ENCODE assay signal across 8 cellular contexts in genomic region chr2:60998628-60999545, GRCh38. TPM values are rescaled to one million over a fixed set of nuclear protein-coding genes. Genes with fewer than 3 reads are reported as not detected.
A peak's percentile ranks its signal among the peaks of the same experiment; 100 is the strongest.
DNase-seq lines count a peak whose midpoint lies in the region; ATAC-seq, FAIRE-seq and TF ChIP-seq lines count a peak whose summit lies in the region.

No MANE protein-coding gene starts in this region.

- in situ Hi-C loops in HepG2 (cut with HindIII; ENCODE audit: extremely low pct_ligation_motif_present, low pct_unique_long_range_greater_than_20kb), result loop anchor here (5.0 kb wide), 2 partner anchors 192 to 292 kb away; no protein-coding TSS in a partner anchor

- CTCF ChIA-PET in HepG2 (lab: Yijun Ruan, JAX; ENCODE audit: low intra/inter-chr PET ratio, low total read pairs), result interaction anchor here (0.7 to 2.6 kb wide), 5 partner anchors 67 to 324 kb away, joined by 3 to 26 read pairs (median 3); partner anchors contain the start of gene SANBR

- POLR2A ChIA-PET in HepG2 (lab: Yijun Ruan, JAX), result no interaction called here

- peak; percentile 18 to 74 (median 72) for TF ChIP-seq CTCF in body of pancreas (IDR thresholded peaks at IDR 0.05)
- TF ChIP-seq CTCF in HepG2 (CRISPR knock-in tag; IDR thresholded peaks at IDR 0.05), result peak; percentile 71

- H3K9me3 ChIP-seq in body of pancreas (no peaks in the 10 kb centered on the region), HepG2 (ENCODE audit: low read length) (no peaks in the 10 kb centered on the region), aorta (ENCODE audit: control insufficient read depth, low read length) (no peaks in the 10 kb centered on the region)

- no peak overlapping the region for H2AFZ ChIP-seq in HepG2 (ENCODE audit: low read length)

- no peaks in the 10 kb centered on the region for H3K36me3 ChIP-seq in body of pancreas (replicated peaks in 1 of 2; ENCODE audit: insufficient read depth in 1 of 2, low read depth in 2 of 2)
- H3K36me3 ChIP-seq in HepG2 (replicated peaks in 1 of 2; ENCODE audit: control insufficient read depth in 1 of 2, insufficient read depth in 2 of 2, low read length in 2 of 2), result peaks cover 6 to 48% of the 10 kb centered on the region in 2 experiments
- H3K36me3 ChIP-seq in aorta (ENCODE audit: control insufficient read depth in 1 of 2, insufficient read depth in 2 of 2, low read length in 1 of 2), result no peaks in the 10 kb centered on the region

- H3K9ac ChIP-seq in HepG2 (ENCODE audit: insufficient read depth, low read depth, low read length), result no peak overlapping the region

- TF ChIP-seq EP300 in HepG2 (IDR thresholded peaks at IDR 0.05; ENCODE audit: low read depth in 2 of 2, low read length in 2 of 2) (no peak), HepG2 (CRISPR knock-in tag; IDR thresholded peaks at IDR 0.05; ENCODE audit: borderline replicate concordance) (no peak)

- intact Hi-C loops in body of pancreas (cut with DNase I) (no loop called here), HepG2 (cut with micrococcal nuclease; ENCODE audit: unreplicated experiment) (loop anchor here (1.0 to 5.0 kb wide), 3 partner anchors 205 to 437 kb away; no protein-coding TSS in a partner anchor), aorta (cut with DNase I) (loop anchor here (2.0 kb wide), 2 partner anchors 290 to 292 kb away; no protein-coding TSS in a partner anchor)

- H3K79me2 ChIP-seq in HepG2 (ENCODE audit: insufficient read depth, low read length), result no peaks in the 10 kb centered on the region

- H3K27ac ChIP-seq in body of pancreas (no peak overlapping the region), HepG2 (ENCODE audit: extremely low read length, insufficient read depth, low read length) (no peak overlapping the region), aorta (ENCODE audit: low read depth in 1 of 2, low read length in 2 of 2) (no peak overlapping the region)

- 72 to 73% methylated on average over 4 of the region's 4 CpGs for WGBS in body of pancreas, 2 donors
- 95% methylated on average over 4 of the region's 4 CpGs for WGBS in HepG2 (ENCODE audit: low lambda C conversion rate)
- 79 to 80% methylated on average over 4 of the region's 4 CpGs for WGBS in aorta, 2 donors

- BruUV-seq in HepG2 (replicated peaks; lab: Mats Ljungman, UMichigan), result no TSS peak

- DNase-seq in ELR (ENCODE audit: low read depth) (peak; percentile 62), NCI-H526 (lab: John Stamatoyannopoulos, UW) (peak; percentile 12 to 63), body of pancreas (no peak), HepG2 (ENCODE audit: low spot score) (peak; percentile 62), aorta (no peak)

- ATAC-seq in HG03159 (IDR thresholded peaks at IDR 0.05; ENCODE audit: unreplicated experiment), result peak; percentile 53
- ATAC-seq in body of pancreas, result peak; percentile 74
- ATAC-seq in HepG2, result peak; percentile 64
- peak; percentile 63 for ATAC-seq in aorta (ENCODE audit: low FRiP score)
- ATAC-seq in GM21737 (IDR thresholded peaks at IDR 0.05; ENCODE audit: unreplicated experiment), result no peak
- no peak for ATAC-seq in HG02610 (IDR thresholded peaks at IDR 0.05; ENCODE audit: unreplicated experiment)

- peak; percentile 56 for TF ChIP-seq RAD21 in HepG2 (CRISPR knock-in tag; IDR thresholded peaks at IDR 0.05)

- H3K4me3 ChIP-seq in body of pancreas, result no peak overlapping the region
- H3K4me3 ChIP-seq in HepG2 (replicated peaks in 1 of 3; ENCODE audit: insufficient read depth in 1 of 3, low read depth in 2 of 3, low read length in 3 of 3), result no peak overlapping the region
- H3K4me3 ChIP-seq in aorta (ENCODE audit: low read length in 2 of 2), result no peak overlapping the region

- H3K4me2 ChIP-seq in HepG2 (ENCODE audit: low read depth, low read length), result no peak overlapping the region

- no peak for TF ChIP-seq POLR2A in body of pancreas (IDR thresholded peaks at IDR 0.05)
- no peak for TF ChIP-seq POLR2A in HepG2 (IDR thresholded peaks at IDR 0.05; ENCODE audit: insufficient read depth in 1 of 2, low read depth in 2 of 2, low read length in 2 of 2)

- peak; percentile 56 for FAIRE-seq in HepG2 (lab: Jason Lieb, UNC)

- H3K27me3 ChIP-seq in body of pancreas (no peaks in the 10 kb centered on the region), HepG2 (ENCODE audit: control insufficient read depth in 1 of 2, insufficient read depth in 2 of 2, low read length in 2 of 2) (no peaks in the 10 kb centered on the region), aorta (ENCODE audit: control insufficient read depth in 1 of 2, insufficient read depth in 2 of 2, low read length in 1 of 2) (no peaks in the 10 kb centered on the region)

- no peaks in the 10 kb centered on the region for H4K20me1 ChIP-seq in HepG2 (ENCODE audit: insufficient read depth, low read length)

- no peaks in the 10 kb centered on the region for H3K4me1 ChIP-seq in body of pancreas
- H3K4me1 ChIP-seq in HepG2 (ENCODE audit: insufficient read depth, low read length), result no peaks in the 10 kb centered on the region
- no peaks in the 10 kb centered on the region for H3K4me1 ChIP-seq in aorta (ENCODE audit: control insufficient read depth in 1 of 2, insufficient read depth in 2 of 2, low read length in 2 of 2)

TF ChIP-seq in HepG2, 621 proteins besides CTCF, POLR2A, EP300 and RAD21:
- 0 out of 2 replicates have a peak, but pooled peaks have one; percentile 19 for TF ChIP-seq SAP130 (CRISPR knock-in tag; IDR thresholded peaks at IDR 0.05; ENCODE audit: low read depth)
- peak; percentile 86 for TF ChIP-seq STAG1 (CRISPR knock-in tag; IDR thresholded peaks at IDR 0.05)
- TF ChIP-seq GATAD1 (CRISPR knock-in tag; IDR thresholded peaks at IDR 0.05), result 0 out of 2 replicates have a peak, but pooled peaks have one; percentile 16
- TF ChIP-seq EED (CRISPR knock-in tag; IDR thresholded peaks at IDR 0.05), result no peak
- peak; percentile 53; the same call in 1 of the 2 replicates for TF ChIP-seq SMC3 (IDR thresholded peaks at IDR 0.05; ENCODE audit: low read length)
- no peak for TF ChIP-seq ZNF549 (CRISPR knock-in tag; IDR thresholded peaks at IDR 0.05)

RNA-seq across cellular contexts. Expression of gene PEX13, which starts 18.6 kb away (rescaled TPM):
- total RNA-seq in body of pancreas, result 10 to 100 TPM; 18.2 to 19.8 TPM
- total RNA-seq in HepG2 (2016; rRNA removed; fragmentation: Illumina TruSeq; extraction: Trizol), result 63.1 and 75.9 TPM in 2 replicates
- total RNA-seq in HepG2 (2016; cell fraction: cytosol; rRNA removed; fragmentation: Illumina TruSeq; extraction: Trizol; ENCODE audit: low read depth), result 29.0 and 31.0 TPM in 2 replicates
- total RNA-seq in HepG2 (2016; cell fraction: insoluble cytoplasmic fraction; rRNA removed; fragmentation: Illumina TruSeq; extraction: Trizol), result 61.3 and 73.7 TPM in 2 replicates
- 48.9 and 49.5 TPM in 2 replicates for total RNA-seq in HepG2 (2016; cell fraction: membrane; rRNA removed; fragmentation: Illumina TruSeq; extraction: Trizol)
- total RNA-seq in HepG2 (2016; cell fraction: nucleus; rRNA removed; fragmentation: Illumina TruSeq; extraction: Trizol), result 75.5 and 79.5 TPM in 2 replicates
- polyA plus RNA-seq in HepG2 (2011; rRNA removed), result 42.1 and 47.9 TPM in 2 replicates
- polyA plus RNA-seq in HepG2 (2011; cell fraction: cytosol; rRNA removed), result 38.1 and 43.8 TPM in 2 replicates
- polyA plus RNA-seq in HepG2 (2011; cell fraction: nucleus; rRNA removed), result 16.4 and 19.1 TPM in 2 replicates
- polyA plus RNA-seq in HepG2 (2012), result 27.3 and 33.4 TPM in 2 replicates
- polyA plus RNA-seq in HepG2 (2016; cell fraction: cytosol; fragmentation: Illumina TruSeq; extraction: Trizol; ENCODE audit: low read depth), result 25.3 and 36.5 TPM in 2 replicates
- polyA plus RNA-seq in HepG2 (2016; cell fraction: insoluble cytoplasmic fraction; fragmentation: Illumina TruSeq; extraction: Trizol; ENCODE audit: low read depth), result 45.3 and 45.9 TPM in 2 replicates
- 36.8 and 42.1 TPM in 2 replicates for polyA plus RNA-seq in HepG2 (2016; cell fraction: membrane; fragmentation: Illumina TruSeq; extraction: Trizol; ENCODE audit: low read depth)
- polyA plus RNA-seq in HepG2 (2016; cell fraction: nucleus; fragmentation: Illumina TruSeq; extraction: Trizol; ENCODE audit: insufficient read depth, low read depth), result 48.0 and 48.4 TPM in 2 replicates
- 35.3 and 78.6 TPM in 2 replicates for polyA minus RNA-seq in HepG2 (2011; rRNA and poly(A)+ RNA removed; ENCODE audit: low replicate concordance)
- polyA minus RNA-seq in HepG2 (2011; cell fraction: cytosol; rRNA and poly(A)+ RNA removed), result 29.3 and 30.9 TPM in 2 replicates
- 93.1 and 98.1 TPM in 2 replicates for polyA minus RNA-seq in HepG2 (2011; cell fraction: nucleus; rRNA and poly(A)+ RNA removed)
- total RNA-seq in aorta, result 10 to 100 TPM; 17.6 to 20.7 TPM
- polyA plus RNA-seq in aorta, result 1 to 10 TPM; 6.5 to 8.8 TPM

RNA-seq across cellular contexts. Expression of gene PUS10, which starts 19.2 kb away (rescaled TPM):
- total RNA-seq in body of pancreas (10 to 100 TPM in 1 of 2 donors, 1 to 10 TPM in 1; 3.6 to 15.6 TPM), HepG2 (2016; rRNA removed; fragmentation: Illumina TruSeq; extraction: Trizol) (44.3 and 52.8 TPM in 2 replicates), aorta (1 to 10 TPM; 3.3 to 5.5 TPM)
- 7.9 and 9.1 TPM in 2 replicates for total RNA-seq in HepG2 (2016; cell fraction: cytosol; rRNA removed; fragmentation: Illumina TruSeq; extraction: Trizol; ENCODE audit: low read depth)
- 41.8 and 52.5 TPM in 2 replicates for total RNA-seq in HepG2 (2016; cell fraction: insoluble cytoplasmic fraction; rRNA removed; fragmentation: Illumina TruSeq; extraction: Trizol)
- 15.6 and 18.7 TPM in 2 replicates for total RNA-seq in HepG2 (2016; cell fraction: membrane; rRNA removed; fragmentation: Illumina TruSeq; extraction: Trizol)
- 57.0 and 59.6 TPM in 2 replicates for total RNA-seq in HepG2 (2016; cell fraction: nucleus; rRNA removed; fragmentation: Illumina TruSeq; extraction: Trizol)
- polyA plus RNA-seq in HepG2 (2011; rRNA removed) (33.1 and 41.4 TPM in 2 replicates), aorta (1 to 10 TPM; 3.9 to 5.6 TPM)
- polyA plus RNA-seq in HepG2 (2011; cell fraction: cytosol; rRNA removed), result 18.5 and 21.5 TPM in 2 replicates
- polyA plus RNA-seq in HepG2 (2011; cell fraction: nucleus; rRNA removed), result 39.8 and 48.9 TPM in 2 replicates
- polyA plus RNA-seq in HepG2 (2012), result 16.7 and 41.9 TPM in 2 replicates
- 2.6 and 3.6 TPM in 2 replicates for polyA plus RNA-seq in HepG2 (2016; cell fraction: cytosol; fragmentation: Illumina TruSeq; extraction: Trizol; ENCODE audit: low read depth)
- 35.0 and 35.6 TPM in 2 replicates for polyA plus RNA-seq in HepG2 (2016; cell fraction: insoluble cytoplasmic fraction; fragmentation: Illumina TruSeq; extraction: Trizol; ENCODE audit: low read depth)
- 6.0 and 6.5 TPM in 2 replicates for polyA plus RNA-seq in HepG2 (2016; cell fraction: membrane; fragmentation: Illumina TruSeq; extraction: Trizol; ENCODE audit: low read depth)
- polyA plus RNA-seq in HepG2 (2016; cell fraction: nucleus; fragmentation: Illumina TruSeq; extraction: Trizol; ENCODE audit: insufficient read depth, low read depth), result 38.1 and 42.1 TPM in 2 replicates
- 1.4 and 19.1 TPM in 2 replicates for polyA minus RNA-seq in HepG2 (2011; rRNA and poly(A)+ RNA removed; ENCODE audit: low replicate concordance)
- 28.0 and 29.0 TPM in 2 replicates for polyA minus RNA-seq in HepG2 (2011; cell fraction: cytosol; rRNA and poly(A)+ RNA removed)
- polyA minus RNA-seq in HepG2 (2011; cell fraction: nucleus; rRNA and poly(A)+ RNA removed), result 188 and 197 TPM in 2 replicates

Comparison
In these comparisons a context has a peak if more than half of its experiments do, and no peak if none do; other contexts are left out.
1. DNase-seq: peak in ELR (single experiment), NCI-H526 (2 of 2) and HepG2 (single experiment); none in body of pancreas (0 of 4) and aorta (0 of 2).
2. ATAC-seq: peak in HG03159 (single experiment), body of pancreas (single experiment), HepG2 (single experiment) and aorta (single experiment); none in GM21737 (single experiment) and HG02610 (single experiment).